1 cellular context compared by ENCODE assay signal in the genomic region with DNA sequence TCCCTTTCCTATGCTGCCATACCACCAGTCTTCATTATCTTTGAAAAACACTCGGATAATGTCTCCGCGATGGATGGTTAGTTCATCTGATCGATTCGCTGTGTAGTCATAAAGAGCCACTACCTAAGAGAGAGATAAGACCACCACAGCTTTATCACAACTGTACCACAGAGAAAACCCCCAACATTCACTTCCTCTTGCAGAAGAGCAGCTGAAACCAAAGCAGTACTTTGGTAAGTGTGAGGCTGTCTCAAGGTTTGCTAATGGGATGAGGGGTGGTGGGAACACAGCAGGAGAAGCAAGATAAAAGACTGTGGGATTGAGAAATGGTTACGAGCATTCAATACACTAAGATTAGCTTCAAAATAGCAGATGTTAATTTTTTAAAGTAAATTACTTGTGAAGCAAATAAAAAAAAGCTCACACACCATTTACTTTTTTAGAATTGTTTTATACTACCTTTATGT.
TF ChIP-seq lines count a peak whose summit lies in the region.

No MANE protein-coding gene starts in this region.

TF ChIP-seq in K562, 482 proteins besides CTCF, POLR2A, EP300 and RAD21 (continued from another document and continues in another):
- TF ChIP-seq ARID4B (CRISPR knock-in tag; IDR thresholded peaks at IDR 0.05) (no peak), MCM3 (IDR thresholded peaks at IDR 0.05) (no peak), RAD51 (IDR thresholded peaks at IDR 0.05; ENCODE audit: borderline replicate concordance, low read depth) (peak; percentile 71; the same call in 1 of the 2 replicates), POLR2G (IDR thresholded peaks at IDR 0.05; ENCODE audit: low read depth, low read length) (no peak), SMC3 (conservative IDR thresholded peaks at IDR 0.05; ENCODE audit: insufficient read depth, low read depth, low read length) (no peak), ZNF316 (IDR thresholded peaks at IDR 0.05) (peak; percentile 79), PTBP1 (IDR thresholded peaks at IDR 0.05; ENCODE audit: low read depth, low read length) (no peak), ZNF253 (CRISPR knock-in tag; conservative IDR thresholded peaks at IDR 0.05) (no peak), DNMT1 (IDR thresholded peaks at IDR 0.05) (no peak), ZNF57 (CRISPR knock-in tag; IDR thresholded peaks at IDR 0.05) (no peak), ZNF197 (CRISPR knock-in tag; IDR thresholded peaks at IDR 0.05; ENCODE audit: low read depth) (peak; percentile 99), KDM1A (IDR thresholded peaks at IDR 0.05) (peak; percentile 100), EWSR1 (IDR thresholded peaks at IDR 0.05; ENCODE audit: borderline replicate concordance, low read depth, partially characterized antibody) (peak; percentile 93), ZFP1 (CRISPR knock-in tag; IDR thresholded peaks at IDR 0.05) (no peak), ZBTB1 (CRISPR knock-in tag; IDR thresholded peaks at IDR 0.05; ENCODE audit: borderline replicate concordance, low read depth) (peak; percentile 90; the same call in 1 of the 2 replicates), CAMTA2 (CRISPR knock-in tag; conservative IDR thresholded peaks at IDR 0.05) (no peak), GATAD2B (IDR thresholded peaks at IDR 0.05; ENCODE audit: borderline replicate concordance) (peak; percentile 98), BMI1 (IDR thresholded peaks at IDR 0.05; ENCODE audit: low read length) (no peak), ZNF644 (tag; IDR thresholded peaks at IDR 0.05; ENCODE audit: low read depth) (peak; percentile 97), ILF3 (IDR thresholded peaks at IDR 0.05; ENCODE audit: borderline replicate concordance) (peak; percentile 96), ZNF584 (CRISPR knock-in tag; IDR thresholded peaks at IDR 0.05; ENCODE audit: low read depth) (peak; percentile 98), FOS (IDR thresholded peaks at IDR 0.05; ENCODE audit: extremely low read depth, insufficient read length) (no peak), FOXJ3 (CRISPR knock-in tag; IDR thresholded peaks at IDR 0.05) (no peak), HDAC8 (tag; IDR thresholded peaks at IDR 0.05) (no peak), SAFB (IDR thresholded peaks at IDR 0.05; ENCODE audit: borderline replicate concordance, low read depth, low read length) (no peak), VEZF1 (CRISPR knock-in tag; IDR thresholded peaks at IDR 0.05) (peak; percentile 86), ADNP (tag; IDR thresholded peaks at IDR 0.05) (0 out of 2 replicates have a peak, but pooled peaks have one; percentile 68), GATAD2A (IDR thresholded peaks at IDR 0.05) (peak; percentile 100), MAZ (CRISPR knock-in tag; conservative IDR thresholded peaks at IDR 0.05 in 1 of 2, IDR thresholded peaks at IDR 0.05 in 1 of 2) (peak; percentile 84 to 95), CBX8 (IDR thresholded peaks at IDR 0.05; ENCODE audit: borderline replicate concordance, extremely low read depth, low read depth, low read length, poor library complexity, severe bottlenecking) (no peak), YY1 (IDR thresholded peaks at IDR 0.05; ENCODE audit: borderline replicate concordance in 1 of 3, control insufficient read depth in 1 of 3, extremely low read depth in 1 of 3, insufficient read depth in 3 of 3, insufficient read length in 1 of 3, insufficient replicate concordance in 2 of 3, low read depth in 1 of 3, low read length in 2 of 3) (no peak), RBM14 (IDR thresholded peaks at IDR 0.05; ENCODE audit: borderline replicate concordance, insufficient read depth, low read depth, low read length) (no peak), CBFA2T3 (IDR thresholded peaks at IDR 0.05) (peak; percentile 100), ZNF318 (IDR thresholded peaks at IDR 0.05; ENCODE audit: borderline replicate concordance in 1 of 2, low read depth in 1 of 2) (peak; percentile 92 to 98), TFE3 (CRISPR knock-in tag; IDR thresholded peaks at IDR 0.05) (no peak), RNF2 (IDR thresholded peaks at IDR 0.05) (peak; percentile 100), SIN3A (IDR thresholded peaks at IDR 0.05; ENCODE audit: borderline replicate concordance in 2 of 2, control insufficient read depth in 1 of 2, low read depth in 2 of 2, low read length in 2 of 2) (no peak), STAG1 (CRISPR knock-in tag; IDR thresholded peaks at IDR 0.05; ENCODE audit: borderline replicate concordance) (no peak), ZBTB33 (CRISPR knock-in tag; IDR thresholded peaks at IDR 0.05) (peak; percentile 21; the same call in 1 of the 2 replicates), BACH1 (tag; IDR thresholded peaks at IDR 0.05) (peak; percentile 80), ZBTB8A (IDR thresholded peaks at IDR 0.05; ENCODE audit: partially characterized antibody) (no peak), POLR3A (IDR thresholded peaks at IDR 0.05; ENCODE audit: borderline replicate concordance, extremely low read depth, insufficient read depth, insufficient read length) (no peak), ZSCAN32 (CRISPR knock-in tag; IDR thresholded peaks at IDR 0.05) (no peak), RB1 (IDR thresholded peaks at IDR 0.05; ENCODE audit: low read depth) (peak; percentile 15; the same call in 1 of the 2 replicates), NFRKB (IDR thresholded peaks at IDR 0.05; ENCODE audit: low read depth) (no peak)
- TF ChIP-seq, protein P1, sequence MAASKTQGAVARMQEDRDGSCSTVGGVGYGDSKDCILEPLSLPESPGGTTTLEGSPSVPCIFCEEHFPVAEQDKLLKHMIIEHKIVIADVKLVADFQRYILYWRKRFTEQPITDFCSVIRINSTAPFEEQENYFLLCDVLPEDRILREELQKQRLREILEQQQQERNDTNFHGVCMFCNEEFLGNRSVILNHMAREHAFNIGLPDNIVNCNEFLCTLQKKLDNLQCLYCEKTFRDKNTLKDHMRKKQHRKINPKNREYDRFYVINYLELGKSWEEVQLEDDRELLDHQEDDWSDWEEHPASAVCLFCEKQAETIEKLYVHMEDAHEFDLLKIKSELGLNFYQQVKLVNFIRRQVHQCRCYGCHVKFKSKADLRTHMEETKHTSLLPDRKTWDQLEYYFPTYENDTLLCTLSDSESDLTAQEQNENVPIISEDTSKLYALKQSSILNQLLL (CRISPR knock-in tag; IDR thresholded peaks at IDR 0.05; ENCODE audit: borderline replicate concordance) = no peak
